In the genomic region with DNA sequence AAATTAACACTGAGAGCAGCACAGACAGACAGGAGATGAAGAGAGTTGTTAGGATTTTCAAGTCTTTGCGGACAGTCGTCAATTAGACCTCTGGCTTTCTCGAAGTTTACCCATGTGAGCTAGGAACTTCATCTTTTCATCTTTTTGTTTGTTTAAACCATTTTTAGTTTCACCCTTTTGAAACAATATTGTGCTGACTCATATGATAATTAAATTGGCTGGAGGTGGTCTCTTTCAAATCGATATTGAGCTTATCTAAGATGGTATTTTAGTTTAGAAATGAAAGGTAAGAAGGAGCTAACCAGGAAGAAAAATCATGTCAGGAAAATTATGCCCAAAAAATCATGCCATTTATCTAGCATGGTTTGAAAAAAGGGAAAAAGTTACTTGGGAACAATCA, we compare ENCODE assay signal across 19 cellular contexts.
"Had no signal": no experiment of that assay in that cellular context is flagged by ENCODE, and none has a peak within 500 bp of the region (broad histone marks: within the 10 kb centered on the region; RNA-seq: fewer than 3 reads in every experiment).

No MANE protein-coding gene starts in this region.

- DNase-seq: effector CD4-positive, alpha-beta T cell; endodermal cell; heart left ventricle; hippocampal formation; kidney glomerular epithelial cell; mesendoderm; naive B cell; psoas muscle; retina; stimulated activated CD4-positive, alpha-beta T cell treated with anti-CD3 and anti-CD28 coated beads, Interleukin-2, amount 100 ng/mL, for 24 hours; stimulated activated CD4-positive, alpha-beta T cell treated with anti-CD3 and anti-CD28 coated beads, Interleukin-4, amount 100 ng/mL, for 4 hours; stimulated activated naive CD4-positive, alpha-beta T cell; stomach; substantia nigra; transverse colon had no signal

- H3K27me3 ChIP-seq: heart left ventricle, stomach, transverse colon had no signal

- H3K4me3 ChIP-seq: coronary artery, heart left ventricle, psoas muscle, stomach, thoracic aorta, transverse colon had no signal

- H3K36me3 ChIP-seq: heart left ventricle, stomach, thoracic aorta, transverse colon had no signal

- H3K27ac ChIP-seq: coronary artery, heart left ventricle, psoas muscle, stomach, thoracic aorta, transverse colon had no signal

- H3K4me1 ChIP-seq: heart left ventricle, psoas muscle, stomach, transverse colon had no signal

- FAIRE-seq: frontal cortex had no signal

- ATAC-seq: heart left ventricle, psoas muscle, sciatic nerve had no signal

- H3K9me3 ChIP-seq: heart left ventricle, psoas muscle, stomach, thoracic aorta, transverse colon had no signal
